ENCODE assay signal across 36 cellular contexts in genomic region chr6:80517525-80517924, GRCh38.
"Had no signal": no experiment of that assay in that cellular context is flagged by ENCODE, and none has a peak within 500 bp of the region (broad histone marks: within the 10 kb centered on the region; RNA-seq: fewer than 3 reads in every experiment).

No MANE protein-coding gene starts in this region.

- H3K27me3 ChIP-seq: adrenal gland, breast epithelium, cardiac muscle cell, foreskin keratinocyte, gastrocnemius medialis, heart left ventricle had no signal

- H3K4me3 Mint-ChIP-seq: activated B cell treated with CpG ODN at 0.5 μM for 24 hours; activated CD8-positive, alpha-beta T cell treated with anti-CD3 and anti-CD28 coated beads for 36 hours; activated naive CD4-positive, alpha-beta T cell treated with anti-CD3 and anti-CD28 coated beads for 36 hours; activated naive CD4-positive, alpha-beta T cell treated with anti-CD3 and anti-CD28 coated beads, Interleukin-2, amount 50 U/mL, for 24 hours; activated naive CD8-positive, alpha-beta T cell treated with anti-CD3 and anti-CD28 coated beads for 36 hours; activated naive CD8-positive, alpha-beta T cell treated with anti-CD3 and anti-CD28 coated beads, Interleukin-2, amount 50 U/mL, for 24 hours; activated T-cell treated with anti-CD3 and anti-CD28 coated beads, Interleukin-2, amount 50 U/mL, for 4 hours; activated T-helper 17 cell treated with anti-CD3 and anti-CD28 coated beads, Interleukin-2, amount 50 U/mL, for 72 hours; brain; central memory CD8-positive, alpha-beta T cell; dendritic cell treated with granulocyte-macrophage colony-stimulating factor and Interleukin-4, amounts not matched to agents 40 ng/mL and 50 ng/mL, for 4 days; endodermal cell; T-helper 17 cell; T-helper 2 cell treated with Interferon-gamma antibody and Interleukin-4, amounts not matched to agents 5 μg/mL and 100 μg/mL, for 36 hours had no signal

- DNase-seq: activated B cell treated with CpG ODN at 0.5 μM for 24 hours; activated CD4-positive, alpha-beta T cell treated with anti-CD3 and anti-CD28 coated beads for 48 hours; activated CD4-positive, alpha-beta T cell treated with anti-CD3 and anti-CD28 coated beads, Interleukin-2, amount 50 U/mL, for 1 hour; activated CD4-positive, alpha-beta T cell treated with anti-CD3 and anti-CD28 coated beads, Interleukin-2, amount 50 U/mL, for 48 hours; activated CD8-positive, alpha-beta memory T cell treated with anti-CD3 and anti-CD28 coated beads for 24 hours; activated CD8-positive, alpha-beta T cell treated with anti-CD3 and anti-CD28 coated beads for 36 hours; activated effector memory CD4-positive, alpha-beta T cell treated with Interleukin-2 at 50 U/mL for 16 hours; activated naive CD4-positive, alpha-beta T cell treated with anti-CD3 and anti-CD28 coated beads for 36 hours; activated naive CD8-positive, alpha-beta T cell treated with anti-CD3 and anti-CD28 coated beads for 36 hours; activated naive CD8-positive, alpha-beta T cell treated with anti-CD3 and anti-CD28 coated beads, Interleukin-2, amount 50 U/mL, for 24 hours; activated T-cell treated with anti-CD3 and anti-CD28 coated beads, Interleukin-2, amount 50 U/mL, for 4 hours; adrenal gland; amygdala; aorta; dorsolateral prefrontal cortex; effector memory CD4-positive, alpha-beta T cell; foreskin keratinocyte; gastrocnemius medialis; glutamatergic neuron; heart left ventricle; T-helper 1 cell; T-helper 17 cell; T1000; WERI-Rb-1 had no signal

- H3K36me3 ChIP-seq: adrenal gland, breast epithelium, cardiac muscle cell, gastrocnemius medialis, heart left ventricle, WERI-Rb-1 had no signal

- ATAC-seq: activated CD4-positive, CD25-positive, alpha-beta regulatory T cell treated with anti-CD3 and anti-CD28 coated beads, Interleukin-2, amount 50 U/mL, for 24 hours; activated CD8-positive, alpha-beta T cell treated with anti-CD3 and anti-CD28 coated beads for 36 hours; activated naive CD8-positive, alpha-beta T cell treated with anti-CD3 and anti-CD28 coated beads, Interleukin-2, amount 50 U/mL, for 24 hours; activated T-cell treated with anti-CD3 and anti-CD28 coated beads, Interleukin-2, amount 50 U/mL, for 4 hours; activated T-helper 17 cell treated with anti-CD3 and anti-CD28 coated beads, Interleukin-2, amount 50 U/mL, for 72 hours; esophagus mucosa; foreskin keratinocyte; gastrocnemius medialis; heart left ventricle; T-helper 17 cell had no signal

- H3K36me3 Mint-ChIP-seq: activated naive CD4-positive, alpha-beta T cell treated with anti-CD3 and anti-CD28 coated beads, Interleukin-2, amount 50 U/mL, for 24 hours; activated naive CD8-positive, alpha-beta T cell treated with anti-CD3 and anti-CD28 coated beads for 36 hours; brain had no signal

- H3K9me3 ChIP-seq: adrenal gland, breast epithelium, gastrocnemius medialis, heart left ventricle had no signal

- H3K27ac ChIP-seq: adrenal gland, breast epithelium, cardiac muscle cell, coronary artery, dorsolateral prefrontal cortex, foreskin keratinocyte, gastrocnemius medialis, heart left ventricle, WERI-Rb-1 had no signal

- H3K9me3 Mint-ChIP-seq: activated B cell treated with CpG ODN at 0.5 μM for 24 hours; activated CD8-positive, alpha-beta T cell treated with anti-CD3 and anti-CD28 coated beads for 36 hours; activated naive CD4-positive, alpha-beta T cell treated with anti-CD3 and anti-CD28 coated beads for 36 hours; activated naive CD4-positive, alpha-beta T cell treated with anti-CD3 and anti-CD28 coated beads, Interleukin-2, amount 50 U/mL, for 24 hours; activated naive CD8-positive, alpha-beta T cell treated with anti-CD3 and anti-CD28 coated beads for 36 hours; activated naive CD8-positive, alpha-beta T cell treated with anti-CD3 and anti-CD28 coated beads, Interleukin-2, amount 50 U/mL, for 24 hours; activated T-cell treated with anti-CD3 and anti-CD28 coated beads, Interleukin-2, amount 50 U/mL, for 4 hours; activated T-helper 17 cell treated with anti-CD3 and anti-CD28 coated beads, Interleukin-2, amount 50 U/mL, for 72 hours; dendritic cell treated with granulocyte-macrophage colony-stimulating factor and Interleukin-4, amounts not matched to agents 40 ng/mL and 50 ng/mL, for 4 days; T-helper 2 cell treated with Interferon-gamma antibody and Interleukin-4, amounts not matched to agents 5 μg/mL and 100 μg/mL, for 36 hours had no signal

- H3K4me1 ChIP-seq: adrenal gland, breast epithelium, foreskin keratinocyte, gastrocnemius medialis had no signal

- H3K4me3 ChIP-seq: adrenal gland, breast epithelium, cardiac muscle cell, coronary artery, dorsolateral prefrontal cortex, gastrocnemius medialis, heart left ventricle had no signal

- H3K27ac Mint-ChIP-seq: activated B cell treated with CpG ODN at 0.5 μM for 24 hours; activated CD8-positive, alpha-beta T cell treated with anti-CD3 and anti-CD28 coated beads for 36 hours; activated naive CD4-positive, alpha-beta T cell treated with anti-CD3 and anti-CD28 coated beads for 36 hours; activated naive CD4-positive, alpha-beta T cell treated with anti-CD3 and anti-CD28 coated beads, Interleukin-2, amount 50 U/mL, for 24 hours; activated naive CD8-positive, alpha-beta T cell treated with anti-CD3 and anti-CD28 coated beads for 36 hours; activated naive CD8-positive, alpha-beta T cell treated with anti-CD3 and anti-CD28 coated beads, Interleukin-2, amount 50 U/mL, for 24 hours; activated T-helper 17 cell treated with anti-CD3 and anti-CD28 coated beads, Interleukin-2, amount 50 U/mL, for 72 hours; dendritic cell treated with granulocyte-macrophage colony-stimulating factor and Interleukin-4, amounts not matched to agents 40 ng/mL and 50 ng/mL, for 4 days; endodermal cell; T-helper 17 cell; T-helper 2 cell treated with Interferon-gamma antibody and Interleukin-4, amounts not matched to agents 5 μg/mL and 100 μg/mL, for 36 hours had no signal

- H3K4me1 Mint-ChIP-seq: activated B cell treated with CpG ODN at 0.5 μM for 24 hours; activated naive CD4-positive, alpha-beta T cell treated with anti-CD3 and anti-CD28 coated beads, Interleukin-2, amount 50 U/mL, for 24 hours; activated naive CD8-positive, alpha-beta T cell treated with anti-CD3 and anti-CD28 coated beads for 36 hours; activated naive CD8-positive, alpha-beta T cell treated with anti-CD3 and anti-CD28 coated beads, Interleukin-2, amount 50 U/mL, for 24 hours; activated T-helper 17 cell treated with anti-CD3 and anti-CD28 coated beads, Interleukin-2, amount 50 U/mL, for 72 hours; central memory CD8-positive, alpha-beta T cell; T-helper 17 cell had no signal

- H3K27me3 Mint-ChIP-seq: activated B cell treated with CpG ODN at 0.5 μM for 24 hours; activated CD8-positive, alpha-beta T cell treated with anti-CD3 and anti-CD28 coated beads for 36 hours; activated naive CD4-positive, alpha-beta T cell treated with anti-CD3 and anti-CD28 coated beads, Interleukin-2, amount 50 U/mL, for 24 hours; activated naive CD8-positive, alpha-beta T cell treated with anti-CD3 and anti-CD28 coated beads, Interleukin-2, amount 50 U/mL, for 24 hours; brain; central memory CD8-positive, alpha-beta T cell; dendritic cell treated with granulocyte-macrophage colony-stimulating factor and Interleukin-4, amounts not matched to agents 40 ng/mL and 50 ng/mL, for 4 days; T-helper 17 cell had no signal
